In genomic region chr17:67376892-67377726, GRCh38 we compare ENCODE assay signal across 8 cellular contexts. TPM values are rescaled to one million over a fixed set of nuclear protein-coding genes. Genes with fewer than 3 reads are reported as not detected.
A peak's percentile ranks its signal among the peaks of the same experiment; 100 is the strongest.
DNase-seq lines count a peak whose midpoint lies in the region; ATAC-seq, FAIRE-seq and TF ChIP-seq lines count a peak whose summit lies in the region.

TSS of gene PITPNC1 (plus strand) at chr17:67377281.

- H3K36me3 ChIP-seq in mucosa of stomach (ENCODE audit: control insufficient read depth, insufficient read depth, low read length), result no peaks in the 10 kb centered on the region

- H3K9ac ChIP-seq in mucosa of stomach (ENCODE audit: low read length), result peak within 1 kb of the TSS; percentile 81

- TF ChIP-seq CTCF in D721Med (IDR thresholded peaks at IDR 0.05; ENCODE audit: insufficient read depth, missing control alignments), result peak; percentile 6

- H3K4me3 ChIP-seq in mucosa of stomach (ENCODE audit: low read length), result peak within 1 kb of the TSS; percentile 80

- peaks cover 12% of the 10 kb centered on the region for H3K4me1 ChIP-seq in mucosa of stomach (ENCODE audit: control insufficient read depth, insufficient read depth, low read length)

- TF ChIP-seq POLR2A in erythroblast (IDR thresholded peaks at IDR 0.05; ENCODE audit: low read length), result peak; percentile 23

- peak; percentile 68 for ATAC-seq in GM21447 (IDR thresholded peaks at IDR 0.05; ENCODE audit: unreplicated experiment)

- no peaks in the 10 kb centered on the region for H3K9me3 ChIP-seq in mucosa of stomach (ENCODE audit: control insufficient read depth, low read length)

- FAIRE-seq in D721Med (lab: Jason Lieb, UNC), result no peak

- no peaks in the 10 kb centered on the region for H3K27me3 ChIP-seq in mucosa of stomach (ENCODE audit: control insufficient read depth, insufficient read depth, low read length)

- DNase-seq in D721Med (ENCODE audit: insufficient read length, low spot score) (no peak), HuH-7 (ENCODE audit: low spot score) (peak; percentile 86), erythroblast (lab: John Stamatoyannopoulos, UW) (peak; percentile 78 to 86)
- DNase-seq in activated T-cell treated with anti-CD3 and anti-CD28 coated beads, Interleukin-2, amount 50 U/mL, for 1 hour, result peak; percentile 89
- peak; percentile 68 to 73 for DNase-seq in stimulated activated CD8-positive, alpha-beta memory T cell treated with anti-CD3 and anti-CD28 coated beads, Interleukin-7, amount 100 ng/mL, for 1 hour (ENCODE audit: low read depth in 2 of 2)

TF ChIP-seq in PFSK-1, 5 proteins besides CTCF, POLR2A, EP300 and RAD21:
- TF ChIP-seq FOXP2 (optimal IDR thresholded peaks at IDR 0.05; ENCODE audit: borderline replicate concordance, extremely low read depth, extremely low read length, insufficient read depth) (peak; percentile 72), SIN3A (IDR thresholded peaks at IDR 0.05; ENCODE audit: borderline replicate concordance, insufficient read depth, low read length) (peak; percentile 66; the same call in 1 of the 2 replicates), REST (IDR thresholded peaks at IDR 0.05; ENCODE audit: insufficient read depth in 1 of 2, low read depth in 2 of 2, low read length in 2 of 2) (no peak), POLR2AphosphoS5 (IDR thresholded peaks at IDR 0.05; ENCODE audit: low read depth, low read length) (peak; percentile 72), TAF1 (IDR thresholded peaks at IDR 0.05; ENCODE audit: borderline replicate concordance, insufficient read depth, low read length) (peak; percentile 74; the same call in 1 of the 2 replicates)
TF ChIP-seq in PFSK-1: peak in this region for 4.

RNA-seq across cellular contexts. Expression of gene PITPNC1, which starts in this region (rescaled TPM):
- polyA plus RNA-seq in PFSK-1 (2012; ENCODE audit: insufficient read length, low read depth), result 142 TPM
